Comparison of ENCODE assay signal across 8 cellular contexts in the genomic region with DNA sequence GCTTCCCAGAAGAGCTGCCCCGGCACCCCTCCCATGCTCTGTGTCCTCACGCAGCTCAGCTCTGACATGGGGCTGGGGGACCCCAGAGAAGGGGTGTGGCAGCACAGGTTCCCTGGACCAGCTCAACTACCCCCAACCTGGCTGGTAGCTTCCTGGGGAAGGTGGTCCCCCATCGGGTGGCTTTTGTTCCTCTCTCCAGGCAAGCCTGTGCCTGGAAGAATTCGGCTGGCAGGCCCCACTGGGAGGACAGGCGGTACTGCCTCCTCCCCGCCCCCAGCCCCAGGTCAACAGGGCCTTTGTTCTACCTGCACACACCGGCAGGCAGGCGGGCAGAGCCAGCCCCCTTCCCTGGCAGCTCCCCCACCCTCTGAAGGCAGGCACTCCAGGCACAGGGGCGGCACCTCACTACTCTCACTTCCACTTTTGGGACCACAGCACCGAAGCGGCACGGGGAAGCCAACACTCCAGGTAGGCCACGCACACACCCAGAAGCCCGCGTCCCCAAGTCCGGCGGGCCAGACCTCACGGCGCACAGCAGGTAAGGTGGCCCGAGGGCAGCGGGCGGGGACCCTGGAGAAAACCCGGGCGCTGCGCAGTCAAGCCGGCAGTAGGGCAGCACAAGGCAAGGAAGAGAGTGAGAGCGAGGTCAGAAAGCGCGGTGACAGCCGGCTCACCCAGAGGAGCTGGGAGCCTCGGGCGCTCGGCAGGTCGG. TPM values are rescaled to one million over a fixed set of nuclear protein-coding genes. Genes with fewer than 3 reads are reported as not detected.
A peak's percentile ranks its signal among the peaks of the same experiment; 100 is the strongest.
DNase-seq lines count a peak whose midpoint lies in the region; ATAC-seq and TF ChIP-seq lines count a peak whose summit lies in the region.

No MANE protein-coding gene starts in this region.

- no peak overlapping the region for H3K27ac ChIP-seq in osteoblast (ENCODE audit: low read depth, low read length)

- TF ChIP-seq CTCF in GM10248 (IDR thresholded peaks at IDR 0.05; ENCODE audit: control extremely low read depth, extremely low read depth, low read depth, missing control alignments) (no peak), fibroblast of pulmonary artery (IDR thresholded peaks at IDR 0.05; ENCODE audit: low read length, missing control alignments) (no peak), osteoblast (IDR thresholded peaks at IDR 0.05; ENCODE audit: extremely low read depth, low read depth, low read length) (no peak)

- CTCF ChIA-PET in GM10248 (lab: Yijun Ruan, JAX) = interaction anchor here (1.2 kb wide), 1 partner anchor 8 kb away, joined by 5 read pairs; no protein-coding TSS in a partner anchor

- H3K9me3 Mint-ChIP-seq in activated CD4-positive, alpha-beta T cell treated with anti-CD3 and anti-CD28 coated beads, Interleukin-2, amount 10 ng/mL, durations not matched to agents 24 days and 14 days = no peaks in the 10 kb centered on the region

- DNase-seq in GM10248 (ENCODE audit: extremely low spot score) (peak; percentile 74), HuH-7 (ENCODE audit: low spot score) (peak; percentile 37), fibroblast of pulmonary artery (ENCODE audit: low read depth) (no peak), osteoblast (ENCODE audit: insufficient read length, low spot score, missing footprints) (peak; percentile 94), activated gamma-delta T cell treated with Interleukin-2 at 50 U/mL for 16 hours (no peak), pons (ENCODE audit: low spot score) (no peak)
- DNase-seq in activated CD4-positive, alpha-beta T cell treated with anti-CD3 and anti-CD28 coated beads, Interleukin-2, amount 10 ng/mL, durations not matched to agents 24 days and 14 days = peak; percentile 80

- H2AFZ ChIP-seq in osteoblast (ENCODE audit: low read length) = no peak overlapping the region

- H3K4me1 ChIP-seq in osteoblast (ENCODE audit: insufficient read depth, low read length) = peaks cover 18% of the 10 kb centered on the region

- peaks cover 31% of the 10 kb centered on the region for H3K4me1 Mint-ChIP-seq in activated CD4-positive, alpha-beta T cell treated with anti-CD3 and anti-CD28 coated beads, Interleukin-2, amount 10 ng/mL, durations not matched to agents 24 days and 14 days

- no peaks in the 10 kb centered on the region for H3K27me3 ChIP-seq in osteoblast (ENCODE audit: insufficient read depth, low read length)

- H3K9me3 ChIP-seq in osteoblast (ENCODE audit: low read depth, low read length) = no peaks in the 10 kb centered on the region

- H4K20me1 ChIP-seq in osteoblast (ENCODE audit: insufficient read depth, low read length) = peaks cover 55% of the 10 kb centered on the region

- H3K36me3 ChIP-seq in osteoblast (ENCODE audit: insufficient read depth, low read length) = peaks cover 6% of the 10 kb centered on the region

- H3K4me3 Mint-ChIP-seq in activated CD4-positive, alpha-beta T cell treated with anti-CD3 and anti-CD28 coated beads, Interleukin-2, amount 10 ng/mL, durations not matched to agents 24 days and 14 days = peak overlapping the region; percentile 93

- H3K27me3 Mint-ChIP-seq in activated CD4-positive, alpha-beta T cell treated with anti-CD3 and anti-CD28 coated beads, Interleukin-2, amount 10 ng/mL, durations not matched to agents 24 days and 14 days = peaks cover 10% of the 10 kb centered on the region

- H3K36me3 Mint-ChIP-seq in activated CD4-positive, alpha-beta T cell treated with anti-CD3 and anti-CD28 coated beads, Interleukin-2, amount 10 ng/mL, durations not matched to agents 24 days and 14 days (ENCODE audit: low read depth) = no peaks in the 10 kb centered on the region

- intact Hi-C loops in activated CD4-positive, alpha-beta T cell treated with anti-CD3 and anti-CD28 coated beads, Interleukin-2, amount 10 ng/mL, durations not matched to agents 24 days and 14 days (cut with micrococcal nuclease) = loop anchor here (5.0 kb wide), 2 partner anchors 205 to 225 kb away; a partner anchor contains a TSS

- H3K79me2 ChIP-seq in osteoblast (ENCODE audit: insufficient read depth, low read length) = peaks cover 9% of the 10 kb centered on the region

- ATAC-seq in GM21515 (IDR thresholded peaks at IDR 0.05; ENCODE audit: unreplicated experiment) = peak; percentile 37

- POLR2A ChIA-PET in GM10248 (lab: Yijun Ruan, JAX) = no interaction called here

- H3K4me3 ChIP-seq in fibroblast of pulmonary artery (replicated peaks; ENCODE audit: low read depth, low read length) (peak overlapping the region; percentile 83), osteoblast (ENCODE audit: insufficient read depth, low read length) (peak overlapping the region; percentile 77)

- H3K27ac Mint-ChIP-seq in activated CD4-positive, alpha-beta T cell treated with anti-CD3 and anti-CD28 coated beads, Interleukin-2, amount 10 ng/mL, durations not matched to agents 24 days and 14 days = peak overlapping the region; percentile 70

- H3K4me2 ChIP-seq in osteoblast (ENCODE audit: insufficient read depth, low read length) = peak overlapping the region; percentile 89

RNA-seq across cellular contexts. Expression of a gene that starts 1.3 kb away (rescaled TPM):
- total RNA-seq in activated CD4-positive, alpha-beta T cell treated with anti-CD3 and anti-CD28 coated beads, Interleukin-2, amount 10 ng/mL, durations not matched to agents 24 days and 14 days = 20.1 and 22.0 TPM in 2 replicates
- 16.5 and 18.8 TPM in 2 replicates for total RNA-seq in osteoblast

Comparison
In these comparisons a context has a peak if more than half of its experiments do, and no peak if none do; other contexts are left out.
1. DNase-seq: peak in GM10248 (single experiment), HuH-7 (single experiment), activated CD4-positive, alpha-beta T cell treated with anti-CD3 and anti-CD28 coated beads, Interleukin-2, amount 10 ng/mL, durations not matched to agents 24 days and 14 days (single experiment) and osteoblast (single experiment); none in fibroblast of pulmonary artery (single experiment), activated gamma-delta T cell treated with Interleukin-2 at 50 U/mL for 16 hours (single experiment) and pons (single experiment).